In the genomic region with DNA sequence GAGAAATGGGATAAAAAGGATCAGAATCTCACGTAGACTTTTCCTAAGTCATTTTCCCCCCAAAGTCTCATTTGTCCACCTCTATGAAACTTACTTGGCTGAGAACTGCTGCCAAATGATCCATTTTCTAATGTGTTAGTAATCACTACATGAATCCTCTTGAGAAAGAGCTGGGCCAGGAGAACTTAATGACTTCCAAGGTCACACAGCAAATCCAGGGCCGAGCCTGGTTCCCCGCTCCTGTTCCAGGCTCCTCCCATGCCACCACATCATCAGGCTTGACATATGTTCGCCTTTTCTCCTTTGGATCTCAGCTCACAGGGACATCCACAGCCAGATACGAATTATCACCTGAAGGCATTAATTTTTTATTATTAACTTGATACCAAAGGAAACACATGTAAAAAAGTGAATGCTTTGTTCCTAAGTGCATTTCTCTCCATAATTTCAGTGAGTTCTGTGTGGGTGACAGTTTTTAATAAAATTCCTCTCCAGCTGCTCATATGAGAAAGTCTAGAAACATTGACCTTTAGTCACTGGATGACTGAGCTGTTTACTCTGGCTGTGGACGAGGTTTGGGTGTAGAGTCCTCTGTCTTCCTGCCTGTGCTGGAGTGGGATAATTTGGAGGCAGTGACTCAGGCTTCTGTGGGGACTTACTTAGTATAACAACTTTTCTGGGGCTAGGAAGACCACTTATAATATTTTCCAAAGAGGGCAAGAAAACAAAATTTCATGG, we compare ENCODE assay signal across 15 cellular contexts.
DNase-seq lines count a peak whose midpoint lies in the region; ATAC-seq, FAIRE-seq and TF ChIP-seq lines count a peak whose summit lies in the region.
"Had no signal": no experiment of that assay in that cellular context is flagged by ENCODE, and none has a peak within 500 bp of the region (broad histone marks: within the 10 kb centered on the region; RNA-seq: fewer than 3 reads in every experiment).

No MANE protein-coding gene starts in this region.

- H3K27ac ChIP-seq in small intestine (ENCODE audit: low read depth in 1 of 2, low read length in 1 of 2) (no peak overlapping the region), substantia nigra (ENCODE audit: low read depth, low read length, poor library complexity, severe bottlenecking) (no peak overlapping the region)
- H3K27ac ChIP-seq: prostate gland, upper lobe of right lung had no signal

- H3K27me3 ChIP-seq in bronchial epithelial cell (ENCODE audit: control insufficient read depth, insufficient read depth, low read length): no peaks in the 10 kb centered on the region
- H3K27me3 ChIP-seq in small intestine (ENCODE audit: control insufficient read depth in 2 of 2, insufficient read depth in 2 of 2, low read length in 2 of 2): no peaks in the 10 kb centered on the region
- H3K27me3 ChIP-seq: upper lobe of right lung had no signal

- H3K9me3 ChIP-seq in small intestine (ENCODE audit: control insufficient read depth, low read depth): no peaks in the 10 kb centered on the region
- H3K9me3 ChIP-seq: prostate gland, upper lobe of right lung had no signal

- no peaks in the 10 kb centered on the region for H3K4me1 ChIP-seq in small intestine (ENCODE audit: control insufficient read depth in 2 of 2, insufficient read depth in 1 of 2, low read depth in 1 of 2, low read length in 1 of 2)
- H3K4me1 ChIP-seq: prostate gland, upper lobe of right lung had no signal

- H3K36me3 ChIP-seq in bronchial epithelial cell (ENCODE audit: control insufficient read depth, insufficient read depth, low read length) (no peaks in the 10 kb centered on the region), small intestine (ENCODE audit: control insufficient read depth in 2 of 2, insufficient read depth in 2 of 2, low read length in 2 of 2) (no peaks in the 10 kb centered on the region)
- H3K36me3 ChIP-seq: prostate gland, upper lobe of right lung had no signal

- FAIRE-seq in bronchial epithelial cell (lab: Jason Lieb, UNC) (no peak), small intestine (lab: Jason Lieb, UNC) (no peak)

- TF ChIP-seq CTCF in bronchial epithelial cell (IDR thresholded peaks at IDR 0.05; ENCODE audit: insufficient read depth, low read length, severe bottlenecking): no peak

- ATAC-seq in GM21515 (IDR thresholded peaks at IDR 0.05; ENCODE audit: unreplicated experiment): no peak
- ATAC-seq: upper lobe of right lung had no signal

- H3K4me3 ChIP-seq in bronchial epithelial cell (ENCODE audit: low read depth, low read length): no peak overlapping the region
- H3K4me3 ChIP-seq in small intestine (ENCODE audit: low read depth in 1 of 2, low read length in 2 of 2): no peak overlapping the region
- H3K4me3 ChIP-seq: prostate gland, upper lobe of right lung had no signal

- DNase-seq in GM04503 (ENCODE audit: low read depth) (peak; percentile 8), bronchial epithelial cell (ENCODE audit: low read depth) (peak; percentile 33), kidney glomerular epithelial cell (lab: John Stamatoyannopoulos, UW) (peak; percentile 48), small intestine (peak; percentile 60), substantia nigra (lab: John Stamatoyannopoulos, UW) (no peak), NCI-H748 (lab: John Stamatoyannopoulos, UW; ENCODE audit: unreplicated experiment) (no peak), DMS114 treated with DMSO at 0.1 percent for 48 hours (lab: John Stamatoyannopoulos, UW; ENCODE audit: unreplicated experiment) (no peak)
- DNase-seq: activated gamma-delta T cell treated with Interleukin-2 at 50 U/mL for 16 hours, glutamatergic neuron, NCI-H2029, NCI-H510A treated with DMSO at 0.1 percent for 48 hours, OCI-M1, upper lobe of right lung had no signal

- WGBS in small intestine, 3 donors: 15 to 49% (median 31%) methylated on average over 6 of the region's 6 CpGs

Comparison
In these comparisons a context has a peak if more than half of its experiments do, and no peak if none do; other contexts are left out.
1. DNase-seq: peak in GM04503 (single experiment), bronchial epithelial cell (single experiment), kidney glomerular epithelial cell (single experiment) and small intestine (single experiment); none in substantia nigra (0 of 49), NCI-H748 (single experiment) and DMS114 treated with DMSO at 0.1 percent for 48 hours (single experiment).